Comparison of ENCODE assay signal across 12 cellular contexts in genomic region chr2:73020657-73021370, GRCh38. TPM values are rescaled to one million over a fixed set of nuclear protein-coding genes. Genes with fewer than 3 reads are reported as not detected.
DNase-seq lines count a peak whose midpoint lies in the region; ATAC-seq and TF ChIP-seq lines count a peak whose summit lies in the region.
"Had no signal": no experiment of that assay in that cellular context is flagged by ENCODE, and none has a peak within 500 bp of the region (broad histone marks: within the 10 kb centered on the region; RNA-seq: fewer than 3 reads in every experiment).

No MANE protein-coding gene starts in this region.

- H3K36me3 ChIP-seq in skeletal muscle satellite cell (ENCODE audit: insufficient read depth, low read length) (peaks cover 5% of the 10 kb centered on the region), breast epithelium (no peaks in the 10 kb centered on the region)

- H3K9ac ChIP-seq in skeletal muscle satellite cell (ENCODE audit: low read depth, low read length), result no peak overlapping the region

- DNase-seq in GM03348 (ENCODE audit: low spot score) (peak; percentile 77), T1000 (lab: John Stamatoyannopoulos, UW) (peak; percentile 68), fibroblast of villous mesenchyme (ENCODE audit: low read depth) (peak; percentile 75), T-helper 17 cell (no peak), NCI-H345 (lab: John Stamatoyannopoulos, UW) (no peak), breast epithelium (ENCODE audit: low spot score in 2 of 2) (no peak)
- no peak for DNase-seq in central memory CD4-positive, alpha-beta T cell
- DNase-seq: activated CD4-positive, alpha-beta T cell treated with anti-CD3 and anti-CD28 coated beads for 36 hours; NCI-H2107 had no signal

- no peak overlapping the region for H3K27ac ChIP-seq in breast epithelium

- peak overlapping the region; percentile 7 for H3K4me2 ChIP-seq in skeletal muscle satellite cell (ENCODE audit: low read length)

- H3K4me3 Mint-ChIP-seq in T-helper 17 cell, result no peak overlapping the region
- H3K4me3 Mint-ChIP-seq: activated CD4-positive, alpha-beta T cell treated with anti-CD3 and anti-CD28 coated beads for 36 hours; IgD-negative memory B cell; stimulated activated memory B cell treated with anti-CD40 and anti-IgM and Interleukin-4, amounts not matched to agents 10 μg/mL and 1 μg/mL and 100 μg/mL, for 72 hours had no signal

- H3K27ac Mint-ChIP-seq in T-helper 17 cell, result no peak overlapping the region
- H3K27ac Mint-ChIP-seq: activated CD4-positive, alpha-beta T cell treated with anti-CD3 and anti-CD28 coated beads for 36 hours; IgD-negative memory B cell; stimulated activated memory B cell treated with anti-CD40 and anti-IgM and Interleukin-4, amounts not matched to agents 10 μg/mL and 1 μg/mL and 100 μg/mL, for 72 hours had no signal

- H3K27me3 ChIP-seq in skeletal muscle satellite cell (ENCODE audit: control insufficient read depth, insufficient read depth, low read length) (no peaks in the 10 kb centered on the region), breast epithelium (no peaks in the 10 kb centered on the region)

- H3K4me1 ChIP-seq in skeletal muscle satellite cell (ENCODE audit: control insufficient read depth, insufficient read depth, low read length), result peaks cover 33% of the 10 kb centered on the region
- H3K4me1 ChIP-seq in breast epithelium, result no peaks in the 10 kb centered on the region

- H3K36me3 Mint-ChIP-seq in T-helper 17 cell (ENCODE audit: low read depth), result peaks cover 2% of the 10 kb centered on the region

- H3K4me1 Mint-ChIP-seq in T-helper 17 cell, result no peaks in the 10 kb centered on the region
- H3K4me1 Mint-ChIP-seq: activated CD4-positive, alpha-beta T cell treated with anti-CD3 and anti-CD28 coated beads for 36 hours; IgD-negative memory B cell had no signal

- intact Hi-C loops in breast epithelium (cut with DNase I; ENCODE audit: low total_unique reads), result no loop called here

- TF ChIP-seq CTCF in fibroblast of villous mesenchyme (IDR thresholded peaks at IDR 0.05; ENCODE audit: insufficient read depth, low read depth, low read length) (no peak), breast epithelium (IDR thresholded peaks at IDR 0.05) (no peak)

- no peaks in the 10 kb centered on the region for H3K27me3 Mint-ChIP-seq in T-helper 17 cell
- H3K27me3 Mint-ChIP-seq: activated CD4-positive, alpha-beta T cell treated with anti-CD3 and anti-CD28 coated beads for 36 hours; IgD-negative memory B cell; stimulated activated memory B cell treated with anti-CD40 and anti-IgM and Interleukin-4, amounts not matched to agents 10 μg/mL and 1 μg/mL and 100 μg/mL, for 72 hours had no signal

- no peak for ATAC-seq in T-helper 17 cell
- ATAC-seq: activated CD4-positive, alpha-beta T cell treated with anti-CD3 and anti-CD28 coated beads for 36 hours; stimulated activated memory B cell treated with anti-CD40 and anti-IgM and Interleukin-4, amounts not matched to agents 10 μg/mL and 1 μg/mL and 100 μg/mL, for 72 hours had no signal

- H3K9me3 ChIP-seq in skeletal muscle satellite cell (replicated peaks; ENCODE audit: low read length) (no peaks in the 10 kb centered on the region), T-helper 17 cell (ENCODE audit: control insufficient read depth, low read length, poor library complexity, severe bottlenecking) (no peaks in the 10 kb centered on the region), breast epithelium (no peaks in the 10 kb centered on the region)

- H3K4me3 ChIP-seq in fibroblast of villous mesenchyme (ENCODE audit: low read depth, low read length) (no peak overlapping the region), skeletal muscle satellite cell (ENCODE audit: low read length) (no peak overlapping the region), breast epithelium (no peak overlapping the region)

- TF ChIP-seq POLR2A in breast epithelium (IDR thresholded peaks at IDR 0.05), result no peak

RNA-seq across cellular contexts. Expression of gene SFXN5, which starts 50.7 kb away (rescaled TPM):
- 12.1 and 16.8 TPM in 2 replicates for total RNA-seq in fibroblast of villous mesenchyme
- total RNA-seq in skeletal muscle satellite cell (2012; rRNA removed), result 5.6 and 7.4 TPM in 2 replicates
- 10 to 100 TPM in 1 of 2 donors, 1 to 10 TPM in 1; 7.0 to 10.0 TPM for total RNA-seq in T-helper 17 cell
- total RNA-seq in breast epithelium, result 10 to 100 TPM in 2 of 3 donors, 1 to 10 TPM in 1; 6.7 to 19.6 (median 12.8) TPM

Comparison
In these comparisons a context has a peak if more than half of its experiments do, and no peak if none do; other contexts are left out.
1. DNase-seq: peak in GM03348 (single experiment), T1000 (single experiment) and fibroblast of villous mesenchyme (single experiment); none in T-helper 17 cell (0 of 3), NCI-H345 (single experiment), central memory CD4-positive, alpha-beta T cell (single experiment) and breast epithelium (0 of 2).